ENCODE assay signal across 8 cellular contexts in the genomic region with DNA sequence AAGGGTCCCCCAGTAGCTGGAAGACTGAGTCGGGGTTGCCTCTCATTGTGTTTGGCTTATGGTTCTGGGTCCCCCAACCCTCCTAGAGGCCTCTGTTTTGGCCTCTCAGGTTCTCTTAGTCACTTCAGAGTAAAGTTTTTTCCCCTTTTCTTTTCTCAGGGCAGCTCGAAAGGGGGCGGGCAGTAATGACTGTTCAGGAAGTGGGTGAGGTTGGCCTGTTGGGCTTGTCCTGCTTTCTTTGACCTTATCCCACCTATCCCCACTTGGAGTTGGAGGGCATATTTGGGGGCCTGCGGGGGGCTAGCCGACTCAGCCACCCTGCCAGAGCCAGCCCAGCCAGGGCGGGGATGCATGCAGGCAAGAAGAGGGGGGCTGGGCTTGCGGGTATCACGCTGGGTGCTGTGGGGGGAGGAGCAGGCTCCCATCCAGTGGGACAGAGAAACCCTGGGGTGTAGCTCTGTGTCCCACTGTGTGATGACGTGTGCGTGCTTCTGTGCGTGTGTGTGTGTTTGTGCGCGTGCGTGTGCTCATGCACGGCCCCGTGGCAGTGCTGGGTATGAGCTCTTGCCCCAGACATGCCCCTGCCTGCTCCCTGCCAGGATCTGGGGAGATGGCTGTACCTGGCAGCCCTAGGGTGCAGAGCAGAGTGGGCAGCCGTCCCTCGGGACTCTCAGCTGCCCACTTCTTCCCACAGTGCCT. TPM values are rescaled to one million over a fixed set of nuclear protein-coding genes. Genes with fewer than 3 reads are reported as not detected.
DNase-seq lines count a peak whose midpoint lies in the region; ATAC-seq, FAIRE-seq and TF ChIP-seq lines count a peak whose summit lies in the region.

No MANE protein-coding gene starts in this region.

- peaks cover 27% of the 10 kb centered on the region for H3K36me3 Mint-ChIP-seq in activated CD4-positive, alpha-beta T cell treated with anti-CD3 and anti-CD28 coated beads, Interleukin-2, amount 10 ng/mL, durations not matched to agents 7 days and 5 days (ENCODE audit: low read depth)
- H3K36me3 Mint-ChIP-seq in naive B cell, result no peaks in the 10 kb centered on the region

- no peak for FAIRE-seq in H1 (lab: Jason Lieb, UNC)

- peaks cover 0 to 15% (median 5%) of the 10 kb centered on the region in 4 experiments; a peak in 2 of 8 replicates for H3K36me3 ChIP-seq in H1 (ENCODE audit: control insufficient read depth in 2 of 4, insufficient read depth in 4 of 4, low read length in 3 of 4)

- no peaks in the 10 kb centered on the region for H3K27me3 ChIP-seq in H1 (replicated peaks in 1 of 4; ENCODE audit: control insufficient read depth in 3 of 4, extremely low read depth in 1 of 4, insufficient read depth in 3 of 4, low read length in 3 of 4)

- H4K91ac ChIP-seq in H1 (replicated peaks; ENCODE audit: insufficient read length, low read length), result peak overlapping the region; percentile 93

- H3K9me3 Mint-ChIP-seq in activated CD4-positive, alpha-beta T cell treated with anti-CD3 and anti-CD28 coated beads, Interleukin-2, amount 10 ng/mL, durations not matched to agents 7 days and 5 days, result no peaks in the 10 kb centered on the region
- H3K9me3 Mint-ChIP-seq in naive B cell, result no peaks in the 10 kb centered on the region

- CTCF ChIA-PET in activated CD4-positive, alpha-beta T cell treated with anti-CD3 and anti-CD28 coated beads, Interleukin-2, amount 10 ng/mL, durations not matched to agents 7 days and 5 days (lab: Charles Lee), result interaction anchor here (0.8 to 3.8 kb wide), 5 partner anchors 9 to 87 kb away, joined by 4 to 31 read pairs (median 8); partner anchors contain the start of gene GSK3A
- CTCF ChIA-PET in H1 (lab: Charles Lee; ENCODE audit: partially characterized antibody), result interaction anchor here (0.8 to 3.1 kb wide), 9 partner anchors 9 to 27 kb away, joined by 3 to 17 read pairs (median 4); no protein-coding TSS in a partner anchor

- no peak overlapping the region for H4K5ac ChIP-seq in H1 (ENCODE audit: insufficient read length, low read depth, low read length)

- no peak overlapping the region for H3K4me3 Mint-ChIP-seq in activated CD4-positive, alpha-beta T cell treated with anti-CD3 and anti-CD28 coated beads, Interleukin-2, amount 10 ng/mL, durations not matched to agents 7 days and 5 days
- H3K4me3 Mint-ChIP-seq in naive B cell, result peak overlapping the region in 4 of 8 donors; percentile 90 to 95 (median 92)

- H3K18ac ChIP-seq in H1 (ENCODE audit: extremely low read depth, low read length), result no peak overlapping the region

- WGBS in H1 (ENCODE audit: extremely low coverage in 1 of 2, insufficient coverage in 1 of 2, insufficient read length in 1 of 2, insufficient replicate concordance in 2 of 2, low coverage in 1 of 2, low lambda C conversion rate in 2 of 2, missing lambda C conversion rate in 1 of 2), 2 experiments, result 80% methylated on average over 18 of the region's 18 CpGs; no CpG with 5 or more reads in 1 of the 2 experiments

- no peak overlapping the region; a peak in 2 of 7 replicates for H3K9ac ChIP-seq in H1 (replicated peaks in 1 of 4; ENCODE audit: extremely low read depth in 1 of 4, low read depth in 3 of 4, low read length in 3 of 4)

- no peak overlapping the region for H2BK120ac ChIP-seq in H1 (replicated peaks; ENCODE audit: low read depth, low read length)

- no peak overlapping the region for H3K56ac ChIP-seq in H1 (replicated peaks; ENCODE audit: insufficient read length, low read depth, low read length)

- no peak for TF ChIP-seq RAD21 in H1 (IDR thresholded peaks at IDR 0.05 in 1 of 2, conservative IDR thresholded peaks at IDR 0.05 in 1 of 2; ENCODE audit: low read depth in 2 of 2, low read length in 2 of 2)

- H3K23me2 ChIP-seq in H1 (ENCODE audit: low read depth, low read length), result peaks cover 10% of the 10 kb centered on the region; the same call in 1 of the 2 replicates

- no peaks in the 10 kb centered on the region for H3K27me3 Mint-ChIP-seq in activated CD4-positive, alpha-beta T cell treated with anti-CD3 and anti-CD28 coated beads, Interleukin-2, amount 10 ng/mL, durations not matched to agents 7 days and 5 days
- H3K27me3 Mint-ChIP-seq in naive B cell, result no peaks in the 10 kb centered on the region

- peaks cover 0 to 8% of the 10 kb centered on the region in 2 experiments for H4K20me1 ChIP-seq in H1 (replicated peaks in 1 of 2; ENCODE audit: control insufficient read depth in 1 of 2, insufficient read depth in 2 of 2, low read length in 2 of 2)

- H2BK15ac ChIP-seq in H1 (ENCODE audit: low read length), result 0 out of 2 replicates have a peak overlapping the region, but pooled peaks have one; percentile 46

- DNase-seq in Caki2 (ENCODE audit: low read depth) (peak; percentile 80), Kasumi-1 (lab: John Stamatoyannopoulos, UW) (peak; percentile 58 to 68), H1 (ENCODE audit: low read depth in 1 of 2, low spot score in 2 of 2) (no peak), naive B cell (peak; percentile 51)
- peak; percentile 77 for DNase-seq in activated CD4-positive, alpha-beta T cell treated with anti-CD3 and anti-CD28 coated beads, Interleukin-2, amount 10 ng/mL, durations not matched to agents 7 days and 5 days

- H3K79me1 ChIP-seq in H1 (ENCODE audit: low read depth, low read length), result peaks cover 5% of the 10 kb centered on the region

- no peak overlapping the region for H3K4ac ChIP-seq in H1 (replicated peaks; ENCODE audit: insufficient read length, low read depth, low read length)

- no peaks in the 10 kb centered on the region for H3K9me3 ChIP-seq in H1 (ENCODE audit: insufficient read depth in 2 of 2, low read depth in 1 of 2, low read length in 1 of 2)

- peak; percentile 1 to 2 for ATAC-seq in naive B cell (ENCODE audit: low read depth in 2 of 2)
- no peak for ATAC-seq in GM19455 (IDR thresholded peaks at IDR 0.05; ENCODE audit: unreplicated experiment)
- no peak for ATAC-seq in HG02885 (IDR thresholded peaks at IDR 0.05; ENCODE audit: poor library complexity, unreplicated experiment)

- peak overlapping the region; percentile 99 for H3K27ac Mint-ChIP-seq in activated CD4-positive, alpha-beta T cell treated with anti-CD3 and anti-CD28 coated beads, Interleukin-2, amount 10 ng/mL, durations not matched to agents 7 days and 5 days
- peak overlapping the region in 5 of 6 donors; percentile 88 to 98 (median 97) for H3K27ac Mint-ChIP-seq in naive B cell

- POLR2A ChIA-PET in activated CD4-positive, alpha-beta T cell treated with anti-CD3 and anti-CD28 coated beads, Interleukin-2, amount 10 ng/mL, durations not matched to agents 7 days and 5 days (lab: Charles Lee), result interaction anchor here (0.7 to 1.9 kb wide), 2 partner anchors 9 to 24 kb away, joined by 3 to 6 read pairs; no protein-coding TSS in a partner anchor
- POLR2A ChIA-PET in H1 (lab: Charles Lee; ENCODE audit: partially characterized antibody), result interaction anchor here (0.6 to 4.1 kb wide), 7 partner anchors 10 to 31 kb away, joined by 3 to 27 read pairs (median 4); no protein-coding TSS in a partner anchor

- H3K4me3 ChIP-seq in H1 (ENCODE audit: extremely low read depth in 1 of 4, insufficient read depth in 2 of 4, low read depth in 3 of 4, low read length in 4 of 4), result peak overlapping the region in 1 of 4 experiments; percentile 75; a peak in 2 of 8 replicates

- H2BK5ac ChIP-seq in H1 (ENCODE audit: low read depth, low read length), result peak overlapping the region; percentile 88

- no peak overlapping the region for H2BK20ac ChIP-seq in H1 (ENCODE audit: low read length)

- no peak for TF ChIP-seq CTCF in H1 (IDR thresholded peaks at IDR 0.05; ENCODE audit: control extremely low read depth in 1 of 3, insufficient read depth in 1 of 3, low read depth in 1 of 3, low read length in 3 of 3)

- peaks cover 0 to 9% of the 10 kb centered on the region in 2 experiments; a peak in 1 of 4 replicates for H3K79me2 ChIP-seq in H1 (ENCODE audit: control insufficient read depth in 1 of 2, insufficient read depth in 2 of 2, low read length in 2 of 2)

- TF ChIP-seq EP300 in H1 (IDR thresholded peaks at IDR 0.05; ENCODE audit: borderline replicate concordance in 1 of 2, low read depth in 2 of 2, low read length in 2 of 2), result no peak

- H3K23ac ChIP-seq in H1 (ENCODE audit: insufficient read length), result no peak overlapping the region

- H4K8ac ChIP-seq in H1 (ENCODE audit: extremely low read depth, insufficient read depth, low read length), result 0 out of 2 replicates have a peak overlapping the region, but pooled peaks have one; percentile 39

- peak overlapping the region; percentile 79 to 87 for H3K4me2 ChIP-seq in H1 (ENCODE audit: insufficient read depth in 1 of 2, low read depth in 2 of 2, low read length in 2 of 2)

- H2BK12ac ChIP-seq in H1 (ENCODE audit: low read depth, low read length), result peak overlapping the region; percentile 50; the same call in 1 of the 2 replicates

- peaks cover 2 to 21% (median 10%) of the 10 kb centered on the region in 4 experiments for H3K4me1 ChIP-seq in H1 (replicated peaks in 1 of 4; ENCODE audit: control insufficient read depth in 3 of 4, insufficient read depth in 4 of 4, low read length in 3 of 4)

- in situ Hi-C loops in Caki2 (cut with HindIII; ENCODE audit: low pct_unique_long_range_greater_than_20kb, low sequenced_read_pairs), result no loop called here

- H3K27ac ChIP-seq in H1 (ENCODE audit: low read depth, low read length) (no peak overlapping the region), temporal lobe (ENCODE audit: low read depth, low read length) (peak overlapping the region; percentile 91)

- no peak overlapping the region for H2AK5ac ChIP-seq in H1 (ENCODE audit: low read depth, low read length)

- no peak overlapping the region for H2AFZ ChIP-seq in H1 (ENCODE audit: low read length)

- peaks cover 40% of the 10 kb centered on the region for H3K4me1 Mint-ChIP-seq in activated CD4-positive, alpha-beta T cell treated with anti-CD3 and anti-CD28 coated beads, Interleukin-2, amount 10 ng/mL, durations not matched to agents 7 days and 5 days
- peaks cover 18 to 24% (median 20%) of the 10 kb centered on the region in 3 donors for H3K4me1 Mint-ChIP-seq in naive B cell

- TF ChIP-seq POLR2A in H1 (IDR thresholded peaks at IDR 0.05; ENCODE audit: control extremely low read depth in 1 of 2, low read depth in 2 of 2, low read length in 2 of 2), result no peak

- no peak overlapping the region for H3K14ac ChIP-seq in H1 (ENCODE audit: insufficient read length)

RNA-seq across cellular contexts. Expression of gene CIC, which starts 1.4 kb away (rescaled TPM):
- total RNA-seq in Caki2 (2014; rRNA removed; shearing (Covaris generic); ENCODE audit: low replicate concordance), result 13.6 and 27.5 TPM in 2 replicates
- total RNA-seq in activated CD4-positive, alpha-beta T cell treated with anti-CD3 and anti-CD28 coated beads, Interleukin-2, amount 10 ng/mL, durations not matched to agents 7 days and 5 days, result 10 to 100 TPM; 69.3 to 81.0 TPM
- 43.6 and 48.4 TPM in 2 replicates for total RNA-seq in H1 (2021; fragmentation: NEBNext Ultra II Directional; extraction: Animal tissue kit (Norgen Biotek cat#: 25700))
- polyA plus RNA-seq in H1 (2011; rRNA removed) (13.2 and 23.1 TPM in 2 replicates), naive B cell (ENCODE audit: low read depth in 6 of 6) (1 to 10 TPM in 5 of 6 donors, under 1 TPM in 1; 0.05 to 5.3 (median 2.1) TPM)
- polyA plus RNA-seq in H1 (2011; cell fraction: cytosol; rRNA removed), result 12.9 TPM
- polyA plus RNA-seq in H1 (2011; cell fraction: nucleus; rRNA removed), result 85.4 TPM
- polyA plus RNA-seq in H1 (2012, experiment 1 of 2), result 26.5 to 45.2 TPM (median 39.7 TPM) in 4 replicates
- 24.2 TPM for polyA plus RNA-seq in H1 (2012, experiment 2 of 2)
- polyA plus RNA-seq in H1 (2013, experiment 1 of 2), result 28.3 TPM
- 27.0 TPM for polyA plus RNA-seq in H1 (2013, experiment 2 of 2)
- 3.7 and 5.1 TPM in 2 replicates for polyA minus RNA-seq in H1 (2011; rRNA and poly(A)+ RNA removed)
- 18.2 TPM for polyA minus RNA-seq in H1 (2011; cell fraction: cytosol; rRNA and poly(A)+ RNA removed)
- polyA minus RNA-seq in H1 (2011; cell fraction: nucleus; rRNA and poly(A)+ RNA removed), result 17.1 TPM
- 29.7 TPM for total RNA-seq in temporal lobe

RNA-seq across cellular contexts. Expression of gene ERF, which starts 15.6 kb away (rescaled TPM):
- total RNA-seq in Caki2 (2014; rRNA removed; shearing (Covaris generic); ENCODE audit: low replicate concordance), result 47.1 and 49.5 TPM in 2 replicates
- 10 to 100 TPM; 56.5 to 57.9 TPM for total RNA-seq in activated CD4-positive, alpha-beta T cell treated with anti-CD3 and anti-CD28 coated beads, Interleukin-2, amount 10 ng/mL, durations not matched to agents 7 days and 5 days
- total RNA-seq in H1 (2021; fragmentation: NEBNext Ultra II Directional; extraction: Animal tissue kit (Norgen Biotek cat#: 25700)), result 62.7 and 73.9 TPM in 2 replicates
- polyA plus RNA-seq in H1 (2011; rRNA removed) (43.7 and 67.6 TPM in 2 replicates), naive B cell (ENCODE audit: low read depth in 6 of 6) (1 to 10 TPM in 5 of 6 donors, under 1 TPM in 1; 0.68 to 8.2 (median 3.8) TPM)
- polyA plus RNA-seq in H1 (2011; cell fraction: cytosol; rRNA removed), result 45.9 TPM
- polyA plus RNA-seq in H1 (2011; cell fraction: nucleus; rRNA removed), result 144 TPM
- 39.2 to 53.3 TPM (median 50.3 TPM) in 4 replicates for polyA plus RNA-seq in H1 (2012, experiment 1 of 2)
- 34.9 TPM for polyA plus RNA-seq in H1 (2012, experiment 2 of 2)
- polyA plus RNA-seq in H1 (2013, experiment 1 of 2), result 40.5 TPM
- polyA plus RNA-seq in H1 (2013, experiment 2 of 2), result 40.3 TPM
- polyA minus RNA-seq in H1 (2011; rRNA and poly(A)+ RNA removed), result 20.2 and 23.3 TPM in 2 replicates
- 39.0 TPM for polyA minus RNA-seq in H1 (2011; cell fraction: cytosol; rRNA and poly(A)+ RNA removed)
- polyA minus RNA-seq in H1 (2011; cell fraction: nucleus; rRNA and poly(A)+ RNA removed), result 34.2 TPM
- 5.7 TPM for total RNA-seq in temporal lobe

RNA-seq across cellular contexts. Expression of gene GSK3A, which starts 28.1 kb away (rescaled TPM):
- 29.9 and 32.2 TPM in 2 replicates for total RNA-seq in Caki2 (2014; rRNA removed; shearing (Covaris generic); ENCODE audit: low replicate concordance)
- total RNA-seq in activated CD4-positive, alpha-beta T cell treated with anti-CD3 and anti-CD28 coated beads, Interleukin-2, amount 10 ng/mL, durations not matched to agents 7 days and 5 days, result 10 to 100 TPM; 42.7 to 53.4 TPM
- total RNA-seq in H1 (2021; fragmentation: NEBNext Ultra II Directional; extraction: Animal tissue kit (Norgen Biotek cat#: 25700)), result 54.9 and 55.3 TPM in 2 replicates
- polyA plus RNA-seq in H1 (2011; rRNA removed), result 84.0 and 89.0 TPM in 2 replicates
- polyA plus RNA-seq in H1 (2011; cell fraction: cytosol; rRNA removed), result 50.8 TPM
- 64.5 TPM for polyA plus RNA-seq in H1 (2011; cell fraction: nucleus; rRNA removed)
- 47.7 to 66.9 TPM (median 65.1 TPM) in 4 replicates for polyA plus RNA-seq in H1 (2012, experiment 1 of 2)
- 72.4 TPM for polyA plus RNA-seq in H1 (2012, experiment 2 of 2)
- 70.7 TPM for polyA plus RNA-seq in H1 (2013, experiment 1 of 2)
- polyA plus RNA-seq in H1 (2013, experiment 2 of 2), result 64.0 TPM
- polyA minus RNA-seq in H1 (2011; rRNA and poly(A)+ RNA removed), result 33.0 and 46.2 TPM in 2 replicates
- 23.0 TPM for polyA minus RNA-seq in H1 (2011; cell fraction: cytosol; rRNA and poly(A)+ RNA removed)
- polyA minus RNA-seq in H1 (2011; cell fraction: nucleus; rRNA and poly(A)+ RNA removed), result 13.5 TPM
- 10 to 100 TPM; 11.7 to 30.9 (median 18.3) TPM for polyA plus RNA-seq in naive B cell (ENCODE audit: low read depth in 6 of 6)
- 57.0 TPM for total RNA-seq in temporal lobe

RNA-seq across cellular contexts. Expression of gene PRR19, which starts 31.4 kb away (rescaled TPM):
- 3.0 TPM in 1 of 2 replicates, not detected in the other for total RNA-seq in Caki2 (2014; rRNA removed; shearing (Covaris generic); ENCODE audit: low replicate concordance)
- total RNA-seq in activated CD4-positive, alpha-beta T cell treated with anti-CD3 and anti-CD28 coated beads, Interleukin-2, amount 10 ng/mL, durations not matched to agents 7 days and 5 days, result under 1 TPM; 0.54 to 0.62 TPM
- 6.7 and 7.2 TPM in 2 replicates for total RNA-seq in H1 (2021; fragmentation: NEBNext Ultra II Directional; extraction: Animal tissue kit (Norgen Biotek cat#: 25700))
- polyA plus RNA-seq in H1 (2011; rRNA removed), result 7.5 and 8.9 TPM in 2 replicates
- polyA plus RNA-seq in H1 (2011; cell fraction: cytosol; rRNA removed), result 5.1 TPM
- 5.0 TPM for polyA plus RNA-seq in H1 (2011; cell fraction: nucleus; rRNA removed)
- polyA plus RNA-seq in H1 (2012, experiment 1 of 2), result 4.3 to 7.1 TPM (median 6.5 TPM) in 4 replicates
- polyA plus RNA-seq in H1 (2012, experiment 2 of 2), result 8.1 TPM
- polyA plus RNA-seq in H1 (2013, experiment 1 of 2), result 4.9 TPM
- polyA plus RNA-seq in H1 (2013, experiment 2 of 2), result 4.5 TPM
- 1.9 and 2.0 TPM in 2 replicates for polyA minus RNA-seq in H1 (2011; rRNA and poly(A)+ RNA removed)
- polyA minus RNA-seq in H1 (2011; cell fraction: cytosol; rRNA and poly(A)+ RNA removed), result 4.7 TPM
- polyA minus RNA-seq in H1 (2011; cell fraction: nucleus; rRNA and poly(A)+ RNA removed), result 2.0 TPM
- polyA plus RNA-seq in naive B cell (ENCODE audit: low read depth in 6 of 6), result under 1 TPM in 3 of 6 donors, not detected in 3; 0.25 to 0.51 (median 0.34) TPM
- total RNA-seq in temporal lobe, result 3.0 TPM

RNA-seq across cellular contexts. Expression of gene PAFAH1B3, which starts 31.9 kb away (rescaled TPM):
- total RNA-seq in Caki2 (2014; rRNA removed; shearing (Covaris generic); ENCODE audit: low replicate concordance), result 142 and 150 TPM in 2 replicates
- total RNA-seq in activated CD4-positive, alpha-beta T cell treated with anti-CD3 and anti-CD28 coated beads, Interleukin-2, amount 10 ng/mL, durations not matched to agents 7 days and 5 days, result 10 to 100 TPM; 43.5 to 46.6 TPM
- total RNA-seq in H1 (2021; fragmentation: NEBNext Ultra II Directional; extraction: Animal tissue kit (Norgen Biotek cat#: 25700)), result 124 and 132 TPM in 2 replicates
- polyA plus RNA-seq in H1 (2011; rRNA removed), result 248 and 294 TPM in 2 replicates
- polyA plus RNA-seq in H1 (2011; cell fraction: cytosol; rRNA removed), result 171 TPM
- polyA plus RNA-seq in H1 (2011; cell fraction: nucleus; rRNA removed), result 201 TPM
- 95.5 to 156 TPM (median 148 TPM) in 4 replicates for polyA plus RNA-seq in H1 (2012, experiment 1 of 2)
- 202 TPM for polyA plus RNA-seq in H1 (2012, experiment 2 of 2)
- 109 TPM for polyA plus RNA-seq in H1 (2013, experiment 1 of 2)
- 108 TPM for polyA plus RNA-seq in H1 (2013, experiment 2 of 2)
- polyA minus RNA-seq in H1 (2011; rRNA and poly(A)+ RNA removed), result 61.2 and 78.8 TPM in 2 replicates
- polyA minus RNA-seq in H1 (2011; cell fraction: cytosol; rRNA and poly(A)+ RNA removed), result 60.3 TPM
- polyA minus RNA-seq in H1 (2011; cell fraction: nucleus; rRNA and poly(A)+ RNA removed), result 52.6 TPM
- 10 to 100 TPM; 12.3 to 25.9 (median 24.4) TPM for polyA plus RNA-seq in naive B cell (ENCODE audit: low read depth in 6 of 6)
- 178 TPM for total RNA-seq in temporal lobe

Comparison
In these comparisons a context has a peak if more than half of its experiments do, and no peak if none do; other contexts are left out.
1. DNase-seq: peak in Caki2 (single experiment), Kasumi-1 (2 of 2), activated CD4-positive, alpha-beta T cell treated with anti-CD3 and anti-CD28 coated beads, Interleukin-2, amount 10 ng/mL, durations not matched to agents 7 days and 5 days (single experiment) and naive B cell (single experiment); none in H1 (0 of 2).
2. ATAC-seq: peak in naive B cell (2 of 2); none in GM19455 (single experiment) and HG02885 (single experiment).